ENCODE assay signal across 1 cellular context in genomic region chr1:206708058-206708457, GRCh38.
TF ChIP-seq lines count a peak whose summit lies in the region.

No MANE protein-coding gene starts in this region.

TF ChIP-seq in K562, 482 proteins besides CTCF, POLR2A, EP300 and RAD21 (continued from another document):
- TF ChIP-seq CTCFL (IDR thresholded peaks at IDR 0.05; ENCODE audit: borderline replicate concordance, insufficient read depth, low read depth, low read length, poor library complexity, severe bottlenecking) (peak; percentile 6), RBM17 (IDR thresholded peaks at IDR 0.05; ENCODE audit: borderline replicate concordance, low read depth, low read length) (no peak), CEBPB (tag; IDR thresholded peaks at IDR 0.05) (peak; percentile 35)
